ENCODE assay signal across 8 cellular contexts in genomic region chr22:38755155-38755910, GRCh38. TPM values are rescaled to one million over a fixed set of nuclear protein-coding genes. Genes with fewer than 3 reads are reported as not detected.
A peak's percentile ranks its signal among the peaks of the same experiment; 100 is the strongest.
DNase-seq lines count a peak whose midpoint lies in the region; ATAC-seq, FAIRE-seq and TF ChIP-seq lines count a peak whose summit lies in the region.

No MANE protein-coding gene starts in this region.

- H3K9me3 ChIP-seq in Peyer's patch (no peaks in the 10 kb centered on the region), gastroesophageal sphincter (no peaks in the 10 kb centered on the region)

- H3K27ac ChIP-seq in Peyer's patch (peak overlapping the region; percentile 94 to 100 (median 98)), gastroesophageal sphincter (peak overlapping the region; percentile 92 to 100 (median 96))

- H3K4me1 Mint-ChIP-seq in activated naive CD8-positive, alpha-beta T cell (ENCODE audit: low read depth), result peaks cover 73% of the 10 kb centered on the region
- peaks cover 31% of the 10 kb centered on the region for H3K4me1 Mint-ChIP-seq in neural crest cell

- H3K36me3 ChIP-seq in Peyer's patch, result peaks cover 0 to 25% (median 2%) of the 10 kb centered on the region in 3 donors
- peaks cover 3 to 34% of the 10 kb centered on the region in 2 donors for H3K36me3 ChIP-seq in gastroesophageal sphincter

- H3K4me1 ChIP-seq in Peyer's patch (peaks cover 2 to 52% (median 26%) of the 10 kb centered on the region in 4 donors), gastroesophageal sphincter (peaks cover 5 to 56% (median 20%) of the 10 kb centered on the region in 3 donors)

- no peak for FAIRE-seq in urothelium cell line (lab: Jason Lieb, UNC)

- peak; percentile 80 for DNase-seq in 8988T
- DNase-seq in Peyer's patch, result peak; percentile 69 to 97 (median 95)
- peak; percentile 58 for DNase-seq in neural crest cell (ENCODE audit: low read depth, low spot score)
- peak; percentile 87 for DNase-seq in urothelium cell line (ENCODE audit: low spot score)

- H3K27ac Mint-ChIP-seq in activated naive CD8-positive, alpha-beta T cell, result peak overlapping the region; percentile 99
- no peak overlapping the region for H3K27ac Mint-ChIP-seq in neural crest cell (ENCODE audit: unreplicated experiment)

- ATAC-seq in GM18502 (IDR thresholded peaks at IDR 0.05; ENCODE audit: poor library complexity, unreplicated experiment) (peak; percentile 23), HG02973 (IDR thresholded peaks at IDR 0.05; ENCODE audit: unreplicated experiment) (peak; percentile 29), gastroesophageal sphincter (peak; percentile 90)

- no peaks in the 10 kb centered on the region for H3K27me3 Mint-ChIP-seq in activated naive CD8-positive, alpha-beta T cell
- H3K27me3 Mint-ChIP-seq in neural crest cell (ENCODE audit: low read depth), result no peaks in the 10 kb centered on the region

- 0% methylated on average over 7 of the region's 74 CpGs; no CpG with 5 or more reads in 1 of the 2 donors for WGBS in gastroesophageal sphincter (ENCODE audit: low coverage in 1 of 2), 2 donors

- no peaks in the 10 kb centered on the region for H3K36me3 Mint-ChIP-seq in activated naive CD8-positive, alpha-beta T cell
- no peaks in the 10 kb centered on the region for H3K36me3 Mint-ChIP-seq in neural crest cell (ENCODE audit: low read depth)

- TF ChIP-seq CTCF in Peyer's patch (IDR thresholded peaks at IDR 0.05) (no peak), gastroesophageal sphincter (IDR thresholded peaks at IDR 0.05) (peak in 1 of 4 experiments; percentile 21), neural crest cell (conservative IDR thresholded peaks at IDR 0.05) (no peak)

- H3K4me3 ChIP-seq in Peyer's patch (peak overlapping the region; percentile 80 to 97 (median 92)), gastroesophageal sphincter (peak overlapping the region; percentile 46 to 87)

- H3K4me3 Mint-ChIP-seq in activated naive CD8-positive, alpha-beta T cell, result peak overlapping the region; percentile 92
- peak overlapping the region; percentile 82 for H3K4me3 Mint-ChIP-seq in neural crest cell

- H3K27me3 ChIP-seq in Peyer's patch (no peaks in the 10 kb centered on the region), gastroesophageal sphincter (no peaks in the 10 kb centered on the region)

- TF ChIP-seq POLR2A in Peyer's patch (IDR thresholded peaks at IDR 0.05) (peak; percentile 76 to 93), gastroesophageal sphincter (IDR thresholded peaks at IDR 0.05) (peak in 1 of 2 donors; percentile 65)

- no peaks in the 10 kb centered on the region for H3K9me3 Mint-ChIP-seq in activated naive CD8-positive, alpha-beta T cell (ENCODE audit: low read depth)
- H3K9me3 Mint-ChIP-seq in neural crest cell, result no peaks in the 10 kb centered on the region

- no peak for TF ChIP-seq EP300 in gastroesophageal sphincter (IDR thresholded peaks at IDR 0.05)

RNA-seq across cellular contexts. Expression of gene SUN2, which starts 0.5 kb away (rescaled TPM):
- 100 to 1,000 TPM; 171 to 291 (median 248) TPM for total RNA-seq in Peyer's patch
- total RNA-seq in gastroesophageal sphincter, result 100 to 1,000 TPM; 339 to 594 (median 409) TPM
- total RNA-seq in neural crest cell, result 39.0 and 41.7 TPM in 2 replicates

RNA-seq across cellular contexts. Expression of gene DNAL4, which starts 38.6 kb away (rescaled TPM):
- total RNA-seq in Peyer's patch, result 10 to 100 TPM in 3 of 4 donors, not detected in 1; 15.2 to 21.6 (median 16.2) TPM
- total RNA-seq in gastroesophageal sphincter, result 10 to 100 TPM in 3 of 4 donors, 1 to 10 TPM in 1; 10.0 to 16.1 (median 14.6) TPM
- 18.0 and 18.9 TPM in 2 replicates for total RNA-seq in neural crest cell

RNA-seq across cellular contexts. Expression of gene GTPBP1, which starts 49.6 kb away (rescaled TPM):
- total RNA-seq in Peyer's patch, result 100 to 1,000 TPM in 3 of 4 donors, 10 to 100 TPM in 1; 72.5 to 182 (median 131) TPM
- total RNA-seq in gastroesophageal sphincter, result 10 to 100 TPM; 46.9 to 63.0 (median 51.6) TPM
- 73.3 and 75.6 TPM in 2 replicates for total RNA-seq in neural crest cell

RNA-seq across cellular contexts. Expression of gene JOSD1, which starts 54.6 kb away (rescaled TPM):
- 100 to 1,000 TPM in 3 of 4 donors, 10 to 100 TPM in 1; 77.6 to 156 (median 121) TPM for total RNA-seq in Peyer's patch
- 10 to 100 TPM; 47.5 to 67.0 (median 64.6) TPM for total RNA-seq in gastroesophageal sphincter
- 50.5 and 51.8 TPM in 2 replicates for total RNA-seq in neural crest cell

Comparison
In these comparisons a context has a peak if more than half of its experiments do, and no peak if none do; other contexts are left out.
1. Peak in every context shown above with its lines: DNase-seq, ATAC-seq, H3K4me3 ChIP-seq and H3K27ac ChIP-seq.
2. ATAC-seq: peak in every context shown above with its lines; median percentile 90 in gastroesophageal sphincter; 29 in HG02973; 23 in GM18502.